In the genomic region with DNA sequence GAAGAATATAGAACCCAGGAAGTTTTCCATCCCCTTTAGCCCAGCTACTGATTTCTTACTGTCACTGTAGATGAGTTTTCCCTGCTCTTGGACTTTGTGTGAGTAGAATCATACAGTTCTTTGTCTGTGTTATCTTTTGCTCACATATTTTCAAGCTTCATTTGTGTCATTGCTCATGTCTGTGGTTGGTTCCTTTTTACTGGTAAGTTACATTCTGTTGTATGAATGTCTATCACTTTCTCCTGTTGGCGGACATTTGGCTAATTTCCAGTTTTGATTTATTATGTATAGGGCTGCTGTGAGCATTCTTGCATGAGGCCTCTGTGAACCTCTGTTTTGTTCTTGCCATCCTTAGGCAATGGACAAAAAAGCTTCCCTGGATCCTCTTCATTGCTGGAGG, we compare ENCODE assay signal across 1 cellular context.
A peak's percentile ranks its signal among the peaks of the same experiment; 100 is the strongest.
TF ChIP-seq lines count a peak whose summit lies in the region.

No MANE protein-coding gene starts in this region.

TF ChIP-seq in K562, 482 proteins besides CTCF, POLR2A, EP300 and RAD21 (continues in another document):
- TF ChIP-seq, protein P1, sequence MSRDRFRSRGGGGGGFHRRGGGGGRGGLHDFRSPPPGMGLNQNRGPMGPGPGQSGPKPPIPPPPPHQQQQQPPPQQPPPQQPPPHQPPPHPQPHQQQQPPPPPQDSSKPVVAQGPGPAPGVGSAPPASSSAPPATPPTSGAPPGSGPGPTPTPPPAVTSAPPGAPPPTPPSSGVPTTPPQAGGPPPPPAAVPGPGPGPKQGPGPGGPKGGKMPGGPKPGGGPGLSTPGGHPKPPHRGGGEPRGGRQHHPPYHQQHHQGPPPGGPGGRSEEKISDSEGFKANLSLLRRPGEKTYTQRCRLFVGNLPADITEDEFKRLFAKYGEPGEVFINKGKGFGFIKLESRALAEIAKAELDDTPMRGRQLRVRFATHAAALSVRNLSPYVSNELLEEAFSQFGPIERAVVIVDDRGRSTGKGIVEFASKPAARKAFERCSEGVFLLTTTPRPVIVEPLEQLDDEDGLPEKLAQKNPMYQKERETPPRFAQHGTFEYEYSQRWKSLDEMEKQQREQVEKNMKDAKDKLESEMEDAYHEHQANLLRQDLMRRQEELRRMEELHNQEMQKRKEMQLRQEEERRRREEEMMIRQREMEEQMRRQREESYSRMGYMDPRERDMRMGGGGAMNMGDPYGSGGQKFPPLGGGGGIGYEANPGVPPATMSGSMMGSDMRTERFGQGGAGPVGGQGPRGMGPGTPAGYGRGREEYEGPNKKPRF (IDR thresholded peaks at IDR 0.05; ENCODE audit: low read depth, low read length), result no peak
- TF ChIP-seq, protein P2, sequence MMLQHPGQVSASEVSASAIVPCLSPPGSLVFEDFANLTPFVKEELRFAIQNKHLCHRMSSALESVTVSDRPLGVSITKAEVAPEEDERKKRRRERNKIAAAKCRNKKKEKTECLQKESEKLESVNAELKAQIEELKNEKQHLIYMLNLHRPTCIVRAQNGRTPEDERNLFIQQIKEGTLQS (IDR thresholded peaks at IDR 0.05), result no peak
- TF ChIP-seq, protein P2 (CRISPR knock-in tag; conservative IDR thresholded peaks at IDR 0.05), result no peak
- TF ChIP-seq, protein P3, sequence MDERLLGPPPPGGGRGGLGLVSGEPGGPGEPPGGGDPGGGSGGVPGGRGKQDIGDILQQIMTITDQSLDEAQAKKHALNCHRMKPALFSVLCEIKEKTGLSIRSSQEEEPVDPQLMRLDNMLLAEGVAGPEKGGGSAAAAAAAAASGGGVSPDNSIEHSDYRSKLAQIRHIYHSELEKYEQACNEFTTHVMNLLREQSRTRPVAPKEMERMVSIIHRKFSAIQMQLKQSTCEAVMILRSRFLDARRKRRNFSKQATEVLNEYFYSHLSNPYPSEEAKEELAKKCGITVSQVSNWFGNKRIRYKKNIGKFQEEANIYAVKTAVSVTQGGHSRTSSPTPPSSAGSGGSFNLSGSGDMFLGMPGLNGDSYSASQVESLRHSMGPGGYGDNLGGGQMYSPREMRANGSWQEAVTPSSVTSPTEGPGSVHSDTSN (CRISPR knock-in tag; IDR thresholded peaks at IDR 0.05; ENCODE audit: low read depth), result no peak
- TF ChIP-seq, protein P3 (tag; conservative IDR thresholded peaks at IDR 0.05; ENCODE audit: low read depth), result peak; percentile 81
- TF ChIP-seq CTBP1 (IDR thresholded peaks at IDR 0.05; ENCODE audit: borderline replicate concordance), result no peak
- no peak for TF ChIP-seq CBX2 (IDR thresholded peaks at IDR 0.05; ENCODE audit: insufficient read depth, low read length, poor library complexity, severe bottlenecking)
- TF ChIP-seq NCOA6 (IDR thresholded peaks at IDR 0.05), result no peak
- no peak for TF ChIP-seq KAT2B (IDR thresholded peaks at IDR 0.05; ENCODE audit: low read depth, low read length)
- TF ChIP-seq SMARCA5 (IDR thresholded peaks at IDR 0.05), result no peak
- no peak for TF ChIP-seq MIER1 (IDR thresholded peaks at IDR 0.05; ENCODE audit: low read depth)
- TF ChIP-seq U2AF2 (optimal IDR thresholded peaks at IDR 0.05; ENCODE audit: low read depth, low read length), result no peak
- no peak for TF ChIP-seq C11orf30 (IDR thresholded peaks at IDR 0.05; ENCODE audit: low read depth)
- TF ChIP-seq, protein P4, sequence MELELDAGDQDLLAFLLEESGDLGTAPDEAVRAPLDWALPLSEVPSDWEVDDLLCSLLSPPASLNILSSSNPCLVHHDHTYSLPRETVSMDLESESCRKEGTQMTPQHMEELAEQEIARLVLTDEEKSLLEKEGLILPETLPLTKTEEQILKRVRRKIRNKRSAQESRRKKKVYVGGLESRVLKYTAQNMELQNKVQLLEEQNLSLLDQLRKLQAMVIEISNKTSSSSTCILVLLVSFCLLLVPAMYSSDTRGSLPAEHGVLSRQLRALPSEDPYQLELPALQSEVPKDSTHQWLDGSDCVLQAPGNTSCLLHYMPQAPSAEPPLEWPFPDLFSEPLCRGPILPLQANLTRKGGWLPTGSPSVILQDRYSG (tag; conservative IDR thresholded peaks at IDR 0.05; ENCODE audit: low read depth), result no peak
- TF ChIP-seq ZNF23 (CRISPR knock-in tag; IDR thresholded peaks at IDR 0.05), result no peak
- TF ChIP-seq ZNF778 (CRISPR knock-in tag; IDR thresholded peaks at IDR 0.05), result no peak
- TF ChIP-seq TAL1 (IDR thresholded peaks at IDR 0.05), result peak; percentile 39; the same call in 1 of the 2 replicates
- peak; percentile 48 for TF ChIP-seq CBFA2T2 (conservative IDR thresholded peaks at IDR 0.05)
- no peak for TF ChIP-seq ZFP36 (IDR thresholded peaks at IDR 0.05; ENCODE audit: low read depth, low read length, partially characterized antibody)
- TF ChIP-seq OTX1 (CRISPR knock-in tag; IDR thresholded peaks at IDR 0.05), result no peak
- no peak for TF ChIP-seq ZNF253 (CRISPR knock-in tag; conservative IDR thresholded peaks at IDR 0.05)
- TF ChIP-seq MEIS2 (IDR thresholded peaks at IDR 0.05; ENCODE audit: partially characterized antibody), result peak; percentile 87
- TF ChIP-seq, protein P5, sequence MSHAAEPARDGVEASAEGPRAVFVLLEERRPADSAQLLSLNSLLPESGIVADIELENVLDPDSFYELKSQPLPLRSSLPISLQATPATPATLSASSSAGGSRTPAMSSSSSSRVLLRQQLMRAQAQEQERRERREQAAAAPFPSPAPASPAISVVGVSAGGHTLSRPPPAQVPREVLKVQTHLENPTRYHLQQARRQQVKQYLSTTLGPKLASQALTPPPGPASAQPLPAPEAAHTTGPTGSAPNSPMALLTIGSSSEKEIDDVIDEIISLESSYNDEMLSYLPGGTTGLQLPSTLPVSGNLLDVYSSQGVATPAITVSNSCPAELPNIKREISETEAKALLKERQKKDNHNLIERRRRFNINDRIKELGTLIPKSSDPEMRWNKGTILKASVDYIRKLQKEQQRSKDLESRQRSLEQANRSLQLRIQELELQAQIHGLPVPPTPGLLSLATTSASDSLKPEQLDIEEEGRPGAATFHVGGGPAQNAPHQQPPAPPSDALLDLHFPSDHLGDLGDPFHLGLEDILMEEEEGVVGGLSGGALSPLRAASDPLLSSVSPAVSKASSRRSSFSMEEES (CRISPR knock-in tag; IDR thresholded peaks at IDR 0.05), result no peak
- no peak for TF ChIP-seq RBM17 (IDR thresholded peaks at IDR 0.05; ENCODE audit: borderline replicate concordance, low read depth, low read length)
- TF ChIP-seq ZNF764 (CRISPR knock-in tag; IDR thresholded peaks at IDR 0.05; ENCODE audit: low read depth), result no peak
- no peak for TF ChIP-seq POLR2AphosphoS2 (IDR thresholded peaks at IDR 0.05; ENCODE audit: low read length)
- TF ChIP-seq, protein P6, sequence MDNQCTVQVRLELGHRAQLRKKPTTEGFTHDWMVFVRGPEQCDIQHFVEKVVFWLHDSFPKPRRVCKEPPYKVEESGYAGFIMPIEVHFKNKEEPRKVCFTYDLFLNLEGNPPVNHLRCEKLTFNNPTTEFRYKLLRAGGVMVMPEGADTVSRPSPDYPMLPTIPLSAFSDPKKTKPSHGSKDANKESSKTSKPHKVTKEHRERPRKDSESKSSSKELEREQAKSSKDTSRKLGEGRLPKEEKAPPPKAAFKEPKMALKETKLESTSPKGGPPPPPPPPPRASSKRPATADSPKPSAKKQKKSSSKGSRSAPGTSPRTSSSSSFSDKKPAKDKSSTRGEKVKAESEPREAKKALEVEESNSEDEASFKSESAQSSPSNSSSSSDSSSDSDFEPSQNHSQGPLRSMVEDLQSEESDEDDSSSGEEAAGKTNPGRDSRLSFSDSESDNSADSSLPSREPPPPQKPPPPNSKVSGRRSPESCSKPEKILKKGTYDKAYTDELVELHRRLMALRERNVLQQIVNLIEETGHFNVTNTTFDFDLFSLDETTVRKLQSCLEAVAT (IDR thresholded peaks at IDR 0.05), result no peak
- no peak for TF ChIP-seq BCL6 (CRISPR knock-in tag; IDR thresholded peaks at IDR 0.05)
- TF ChIP-seq MTF1 (CRISPR knock-in tag; IDR thresholded peaks at IDR 0.05; ENCODE audit: borderline replicate concordance), result no peak
- TF ChIP-seq KDM1A (IDR thresholded peaks at IDR 0.05), result peak; percentile 36 to 62; a peak in 3 of 4 replicates
- TF ChIP-seq E2F3 (CRISPR knock-in tag; IDR thresholded peaks at IDR 0.05), result no peak
- TF ChIP-seq ARID1B (IDR thresholded peaks at IDR 0.05), result peak; percentile 76
- TF ChIP-seq MAFF (IDR thresholded peaks at IDR 0.05; ENCODE audit: low read length), result no peak
- no peak for TF ChIP-seq IFI16 (CRISPR knock-in tag; IDR thresholded peaks at IDR 0.05)
- no peak for TF ChIP-seq RBM25 (IDR thresholded peaks at IDR 0.05; ENCODE audit: low read depth, low read length, severe bottlenecking)
- TF ChIP-seq L3MBTL2 (IDR thresholded peaks at IDR 0.05), result no peak
- TF ChIP-seq PTRF (tag; IDR thresholded peaks at IDR 0.05), result no peak
- no peak for TF ChIP-seq SIX5 (IDR thresholded peaks at IDR 0.05; ENCODE audit: borderline replicate concordance in 1 of 2, insufficient read depth in 1 of 2, low read depth in 1 of 2, low read length in 2 of 2)
- TF ChIP-seq NR2C1 (IDR thresholded peaks at IDR 0.05), result no peak
- no peak for TF ChIP-seq NR2C1 (tag; IDR thresholded peaks at IDR 0.05)
- TF ChIP-seq TEAD4 (IDR thresholded peaks at IDR 0.05; ENCODE audit: low read length), result peak; percentile 68
- TF ChIP-seq TEAD4 (CRISPR knock-in tag; IDR thresholded peaks at IDR 0.05; ENCODE audit: borderline replicate concordance), result no peak
- TF ChIP-seq, protein P7, sequence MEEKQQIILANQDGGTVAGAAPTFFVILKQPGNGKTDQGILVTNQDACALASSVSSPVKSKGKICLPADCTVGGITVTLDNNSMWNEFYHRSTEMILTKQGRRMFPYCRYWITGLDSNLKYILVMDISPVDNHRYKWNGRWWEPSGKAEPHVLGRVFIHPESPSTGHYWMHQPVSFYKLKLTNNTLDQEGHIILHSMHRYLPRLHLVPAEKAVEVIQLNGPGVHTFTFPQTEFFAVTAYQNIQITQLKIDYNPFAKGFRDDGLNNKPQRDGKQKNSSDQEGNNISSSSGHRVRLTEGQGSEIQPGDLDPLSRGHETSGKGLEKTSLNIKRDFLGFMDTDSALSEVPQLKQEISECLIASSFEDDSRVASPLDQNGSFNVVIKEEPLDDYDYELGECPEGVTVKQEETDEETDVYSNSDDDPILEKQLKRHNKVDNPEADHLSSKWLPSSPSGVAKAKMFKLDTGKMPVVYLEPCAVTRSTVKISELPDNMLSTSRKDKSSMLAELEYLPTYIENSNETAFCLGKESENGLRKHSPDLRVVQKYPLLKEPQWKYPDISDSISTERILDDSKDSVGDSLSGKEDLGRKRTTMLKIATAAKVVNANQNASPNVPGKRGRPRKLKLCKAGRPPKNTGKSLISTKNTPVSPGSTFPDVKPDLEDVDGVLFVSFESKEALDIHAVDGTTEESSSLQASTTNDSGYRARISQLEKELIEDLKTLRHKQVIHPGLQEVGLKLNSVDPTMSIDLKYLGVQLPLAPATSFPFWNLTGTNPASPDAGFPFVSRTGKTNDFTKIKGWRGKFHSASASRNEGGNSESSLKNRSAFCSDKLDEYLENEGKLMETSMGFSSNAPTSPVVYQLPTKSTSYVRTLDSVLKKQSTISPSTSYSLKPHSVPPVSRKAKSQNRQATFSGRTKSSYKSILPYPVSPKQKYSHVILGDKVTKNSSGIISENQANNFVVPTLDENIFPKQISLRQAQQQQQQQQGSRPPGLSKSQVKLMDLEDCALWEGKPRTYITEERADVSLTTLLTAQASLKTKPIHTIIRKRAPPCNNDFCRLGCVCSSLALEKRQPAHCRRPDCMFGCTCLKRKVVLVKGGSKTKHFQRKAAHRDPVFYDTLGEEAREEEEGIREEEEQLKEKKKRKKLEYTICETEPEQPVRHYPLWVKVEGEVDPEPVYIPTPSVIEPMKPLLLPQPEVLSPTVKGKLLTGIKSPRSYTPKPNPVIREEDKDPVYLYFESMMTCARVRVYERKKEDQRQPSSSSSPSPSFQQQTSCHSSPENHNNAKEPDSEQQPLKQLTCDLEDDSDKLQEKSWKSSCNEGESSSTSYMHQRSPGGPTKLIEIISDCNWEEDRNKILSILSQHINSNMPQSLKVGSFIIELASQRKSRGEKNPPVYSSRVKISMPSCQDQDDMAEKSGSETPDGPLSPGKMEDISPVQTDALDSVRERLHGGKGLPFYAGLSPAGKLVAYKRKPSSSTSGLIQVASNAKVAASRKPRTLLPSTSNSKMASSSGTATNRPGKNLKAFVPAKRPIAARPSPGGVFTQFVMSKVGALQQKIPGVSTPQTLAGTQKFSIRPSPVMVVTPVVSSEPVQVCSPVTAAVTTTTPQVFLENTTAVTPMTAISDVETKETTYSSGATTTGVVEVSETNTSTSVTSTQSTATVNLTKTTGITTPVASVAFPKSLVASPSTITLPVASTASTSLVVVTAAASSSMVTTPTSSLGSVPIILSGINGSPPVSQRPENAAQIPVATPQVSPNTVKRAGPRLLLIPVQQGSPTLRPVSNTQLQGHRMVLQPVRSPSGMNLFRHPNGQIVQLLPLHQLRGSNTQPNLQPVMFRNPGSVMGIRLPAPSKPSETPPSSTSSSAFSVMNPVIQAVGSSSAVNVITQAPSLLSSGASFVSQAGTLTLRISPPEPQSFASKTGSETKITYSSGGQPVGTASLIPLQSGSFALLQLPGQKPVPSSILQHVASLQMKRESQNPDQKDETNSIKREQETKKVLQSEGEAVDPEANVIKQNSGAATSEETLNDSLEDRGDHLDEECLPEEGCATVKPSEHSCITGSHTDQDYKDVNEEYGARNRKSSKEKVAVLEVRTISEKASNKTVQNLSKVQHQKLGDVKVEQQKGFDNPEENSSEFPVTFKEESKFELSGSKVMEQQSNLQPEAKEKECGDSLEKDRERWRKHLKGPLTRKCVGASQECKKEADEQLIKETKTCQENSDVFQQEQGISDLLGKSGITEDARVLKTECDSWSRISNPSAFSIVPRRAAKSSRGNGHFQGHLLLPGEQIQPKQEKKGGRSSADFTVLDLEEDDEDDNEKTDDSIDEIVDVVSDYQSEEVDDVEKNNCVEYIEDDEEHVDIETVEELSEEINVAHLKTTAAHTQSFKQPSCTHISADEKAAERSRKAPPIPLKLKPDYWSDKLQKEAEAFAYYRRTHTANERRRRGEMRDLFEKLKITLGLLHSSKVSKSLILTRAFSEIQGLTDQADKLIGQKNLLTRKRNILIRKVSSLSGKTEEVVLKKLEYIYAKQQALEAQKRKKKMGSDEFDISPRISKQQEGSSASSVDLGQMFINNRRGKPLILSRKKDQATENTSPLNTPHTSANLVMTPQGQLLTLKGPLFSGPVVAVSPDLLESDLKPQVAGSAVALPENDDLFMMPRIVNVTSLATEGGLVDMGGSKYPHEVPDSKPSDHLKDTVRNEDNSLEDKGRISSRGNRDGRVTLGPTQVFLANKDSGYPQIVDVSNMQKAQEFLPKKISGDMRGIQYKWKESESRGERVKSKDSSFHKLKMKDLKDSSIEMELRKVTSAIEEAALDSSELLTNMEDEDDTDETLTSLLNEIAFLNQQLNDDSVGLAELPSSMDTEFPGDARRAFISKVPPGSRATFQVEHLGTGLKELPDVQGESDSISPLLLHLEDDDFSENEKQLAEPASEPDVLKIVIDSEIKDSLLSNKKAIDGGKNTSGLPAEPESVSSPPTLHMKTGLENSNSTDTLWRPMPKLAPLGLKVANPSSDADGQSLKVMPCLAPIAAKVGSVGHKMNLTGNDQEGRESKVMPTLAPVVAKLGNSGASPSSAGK (IDR thresholded peaks at IDR 0.05), result no peak
- peak; percentile 50 for TF ChIP-seq NCOR1 (IDR thresholded peaks at IDR 0.05)
- TF ChIP-seq CCAR2 (IDR thresholded peaks at IDR 0.05; ENCODE audit: low read depth, low read length), result no peak
